Comparison of ENCODE assay signal across 8 cellular contexts in the genomic region with DNA sequence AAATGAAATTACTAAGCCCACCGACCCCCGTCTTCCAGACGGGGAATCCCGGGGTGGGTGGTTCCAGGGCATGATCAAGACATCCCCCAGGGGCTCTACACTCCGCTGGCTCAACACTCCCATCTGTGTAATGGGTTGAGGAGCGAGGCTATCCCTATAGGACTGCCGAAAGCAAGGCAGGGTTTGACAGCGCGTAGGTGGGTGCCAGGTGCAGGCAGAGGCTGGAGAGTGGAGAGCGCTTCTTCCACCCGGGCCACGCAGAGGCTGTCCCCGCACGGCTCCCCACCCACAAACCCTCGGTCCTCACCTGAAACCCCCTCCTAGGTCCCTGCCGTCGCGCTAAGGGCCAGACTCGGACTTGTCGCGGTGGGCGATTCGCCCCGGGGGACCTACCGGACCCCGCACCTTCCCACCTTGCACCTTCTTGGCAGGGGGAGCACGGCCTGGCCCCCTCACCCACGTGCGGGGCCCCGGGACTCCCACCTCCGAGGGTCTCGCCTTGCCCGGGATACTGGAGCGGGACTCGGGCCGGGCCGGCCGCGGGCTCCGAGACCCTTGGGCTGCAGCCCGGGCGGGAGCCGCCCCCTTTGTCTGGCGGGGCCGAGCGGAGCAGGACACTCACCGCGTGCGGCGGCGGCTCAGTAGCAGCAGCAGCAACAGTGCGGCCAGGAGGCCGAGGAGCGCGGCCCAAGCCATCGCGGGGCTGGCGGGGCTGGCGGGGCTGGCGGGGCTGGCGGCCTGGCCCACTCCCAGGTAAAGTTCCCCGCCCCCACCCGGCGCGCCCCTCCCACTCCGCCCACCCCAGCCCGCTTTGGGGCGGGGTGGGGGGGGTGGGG. TPM values are rescaled to one million over a fixed set of nuclear protein-coding genes. Genes with fewer than 3 reads are reported as not detected.
A peak's percentile ranks its signal among the peaks of the same experiment; 100 is the strongest.
DNase-seq lines count a peak whose midpoint lies in the region; ATAC-seq and TF ChIP-seq lines count a peak whose summit lies in the region.

A gene (minus strand): TSS at position 717 of the 836 bp plus-strand sequence. CDS start 21 bp downstream, at position 696.

- intact Hi-C loops in ascending aorta (cut with DNase I): no loop called here

- no peak for ATAC-seq in HG02678 (IDR thresholded peaks at IDR 0.05; ENCODE audit: unreplicated experiment)

- peaks cover 6 to 11% of the 10 kb centered on the region in 2 donors for H3K36me3 ChIP-seq in ascending aorta

- no peak for TF ChIP-seq CTCF in HFF-Myc (IDR thresholded peaks at IDR 0.05; ENCODE audit: low read depth, low read length, missing control alignments)
- TF ChIP-seq CTCF in ascending aorta (IDR thresholded peaks at IDR 0.05): no peak

- H3K4me3 ChIP-seq in HFF-Myc (replicated peaks; ENCODE audit: low read depth, low read length) (peak within 1 kb of the TSS; percentile 69), ascending aorta (peak within 1 kb of the TSS; percentile 67 to 94), skin epidermis (peak within 1 kb of the TSS in 6 of 7 experiments; percentile 6 to 38 (median 14))

- H3K4me1 ChIP-seq in ascending aorta: peaks cover 23 to 50% of the 10 kb centered on the region in 2 donors

- DNase-seq in HFF-Myc (ENCODE audit: extremely low read depth, low read depth) (no peak), ascending aorta (ENCODE audit: low spot score in 2 of 2) (peak in 1 of 2 donors; percentile 70), iPS-NIHi7 (ENCODE audit: extremely low spot score) (peak; percentile 71), NCI-H2029 (lab: John Stamatoyannopoulos, UW) (no peak), medulla oblongata (ENCODE audit: extremely low spot score) (no peak)
- no peak for DNase-seq in activated CD4-positive, alpha-beta T cell treated with anti-CD3 and anti-CD28 coated beads, Interleukin-2, amount 50 U/mL, for 1 hour

- H3K27me3 ChIP-seq in ascending aorta: no peaks in the 10 kb centered on the region

- H3K27ac ChIP-seq in ascending aorta (peak within 1 kb of the TSS; percentile 97 to 100), skin epidermis (peak within 1 kb of the TSS in 13 of 21 experiments; percentile 17 to 91 (median 71))

- H3K9me3 ChIP-seq in ascending aorta: no peaks in the 10 kb centered on the region

RNA-seq across cellular contexts. Expression of the gene that starts here (rescaled TPM):
- total RNA-seq in ascending aorta: 288 TPM

Comparison
In these comparisons a context has a peak if more than half of its experiments do, and no peak if none do; other contexts are left out.
1. H3K4me3 ChIP-seq: peak in every context shown above with its lines; median percentile 80 in ascending aorta; 69 in HFF-Myc; 14 in skin epidermis.